ENCODE assay signal across 1 cellular context in genomic region chrX:1418901-1419544, GRCh38.
A peak's percentile ranks its signal among the peaks of the same experiment; 100 is the strongest.
TF ChIP-seq lines count a peak whose summit lies in the region.

No MANE protein-coding gene starts in this region.

TF ChIP-seq in K562, 482 proteins besides CTCF, POLR2A, EP300 and RAD21 (continued from another document):
- TF ChIP-seq, protein P1, sequence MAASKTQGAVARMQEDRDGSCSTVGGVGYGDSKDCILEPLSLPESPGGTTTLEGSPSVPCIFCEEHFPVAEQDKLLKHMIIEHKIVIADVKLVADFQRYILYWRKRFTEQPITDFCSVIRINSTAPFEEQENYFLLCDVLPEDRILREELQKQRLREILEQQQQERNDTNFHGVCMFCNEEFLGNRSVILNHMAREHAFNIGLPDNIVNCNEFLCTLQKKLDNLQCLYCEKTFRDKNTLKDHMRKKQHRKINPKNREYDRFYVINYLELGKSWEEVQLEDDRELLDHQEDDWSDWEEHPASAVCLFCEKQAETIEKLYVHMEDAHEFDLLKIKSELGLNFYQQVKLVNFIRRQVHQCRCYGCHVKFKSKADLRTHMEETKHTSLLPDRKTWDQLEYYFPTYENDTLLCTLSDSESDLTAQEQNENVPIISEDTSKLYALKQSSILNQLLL (CRISPR knock-in tag; IDR thresholded peaks at IDR 0.05; ENCODE audit: borderline replicate concordance), result no peak
- peak; percentile 63 for TF ChIP-seq POLR2G (IDR thresholded peaks at IDR 0.05; ENCODE audit: low read depth, low read length)
